8 cellular contexts compared by ENCODE assay signal in the genomic region with DNA sequence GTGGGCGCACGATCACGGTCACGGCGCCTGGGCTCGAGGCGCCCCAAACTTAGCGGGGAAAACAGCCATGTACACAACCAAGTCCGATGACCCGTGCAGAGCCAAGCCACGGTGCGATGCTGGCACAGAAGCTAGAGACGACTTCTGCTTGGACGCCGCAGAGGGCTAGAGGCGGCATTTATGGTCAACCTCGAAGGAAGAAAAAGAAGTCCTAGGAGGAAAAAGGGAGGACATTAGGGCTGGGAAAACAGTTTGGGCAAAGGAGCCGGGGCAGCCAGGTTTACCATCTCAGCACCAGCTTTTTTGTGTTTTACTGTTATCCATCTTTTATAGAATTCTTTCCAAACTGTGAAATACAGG. TPM values are rescaled to one million over a fixed set of nuclear protein-coding genes. Genes with fewer than 3 reads are reported as not detected.
DNase-seq lines count a peak whose midpoint lies in the region; ATAC-seq and TF ChIP-seq lines count a peak whose summit lies in the region.

No MANE protein-coding gene starts in this region.

- no peak for ATAC-seq in activated B cell treated with CpG ODN at 0.5 μM for 24 hours (ENCODE audit: low read depth)
- no peak for ATAC-seq in stimulated activated naive B cell treated with anti-CD40 and anti-IgM and Interleukin-4, amounts not matched to agents 10 μg/mL and 1 μg/mL and 100 μg/mL, for 72 hours (replicated peaks)

- H3K4me3 Mint-ChIP-seq in activated B cell treated with CpG ODN at 0.5 μM for 24 hours = peak overlapping the region; percentile 88
- H3K4me3 Mint-ChIP-seq in stimulated activated naive B cell treated with anti-CD40 and anti-IgM and Interleukin-4, amounts not matched to agents 10 μg/mL and 1 μg/mL and 100 μg/mL, for 72 hours = peak overlapping the region; percentile 89 to 90

- H3K27me3 ChIP-seq in iPS DF 6.9 (ENCODE audit: control insufficient read depth, insufficient read depth, low read length) = no peaks in the 10 kb centered on the region; the same call in 1 of the 2 replicates

- CTCF ChIA-PET in HEK293T (lab: Yijun Ruan, JAX) (interaction anchor here (1.1 to 3.1 kb wide), 2 partner anchors 26 to 66 kb away, joined by 3 to 10 read pairs; no protein-coding TSS in a partner anchor), activated B cell treated with CpG ODN at 0.5 μM for 24 hours (lab: Charles Lee) (no interaction called here)

- intact Hi-C loops in activated B cell treated with CpG ODN at 0.5 μM for 24 hours (cut with micrococcal nuclease) = loop anchor here (5.0 to 10.0 kb wide), 2 partner anchors 308 to 671 kb away; partner anchors contain the start of genes ADGRF3, KIF3C and SELENOI
- intact Hi-C loops in lower leg skin (cut with DNase I; ENCODE audit: low total_unique reads) = no loop called here

- peak overlapping the region; percentile 42; the same call in 1 of the 2 replicates for H3K4me3 ChIP-seq in iPS DF 6.9 (ENCODE audit: low read length)
- no peak overlapping the region for H3K4me3 ChIP-seq in lower leg skin (ENCODE audit: low read depth, poor library complexity, severe bottlenecking)

- POLR2A ChIA-PET in HEK293T (lab: Yijun Ruan, JAX) = interaction anchor here (0.8 to 2.5 kb wide), 4 partner anchors 11 to 60 kb away, joined by 3 to 14 read pairs (median 4); no protein-coding TSS in a partner anchor
- POLR2A ChIA-PET in activated B cell treated with CpG ODN at 0.5 μM for 24 hours (lab: Charles Lee) = interaction anchor here (0.6 to 2.5 kb wide), 4 partner anchors 65 to 1598 kb away, joined by 3 to 9 read pairs (median 6); partner anchors contain the start of gene ASXL2

- peaks cover 2% of the 10 kb centered on the region for H3K36me3 Mint-ChIP-seq in activated B cell treated with CpG ODN at 0.5 μM for 24 hours (ENCODE audit: low read depth)
- no peaks in the 10 kb centered on the region for H3K36me3 Mint-ChIP-seq in stimulated activated naive B cell treated with anti-CD40 and anti-IgM and Interleukin-4, amounts not matched to agents 10 μg/mL and 1 μg/mL and 100 μg/mL, for 72 hours

- peak overlapping the region; percentile 68 for H3K27ac Mint-ChIP-seq in activated B cell treated with CpG ODN at 0.5 μM for 24 hours
- peak overlapping the region; percentile 72 for H3K27ac Mint-ChIP-seq in stimulated activated naive B cell treated with anti-CD40 and anti-IgM and Interleukin-4, amounts not matched to agents 10 μg/mL and 1 μg/mL and 100 μg/mL, for 72 hours

- H3K9me3 Mint-ChIP-seq in activated B cell treated with CpG ODN at 0.5 μM for 24 hours = no peaks in the 10 kb centered on the region
- H3K9me3 Mint-ChIP-seq in stimulated activated naive B cell treated with anti-CD40 and anti-IgM and Interleukin-4, amounts not matched to agents 10 μg/mL and 1 μg/mL and 100 μg/mL, for 72 hours = no peaks in the 10 kb centered on the region

- peaks cover 8% of the 10 kb centered on the region for H3K4me1 ChIP-seq in iPS DF 6.9 (ENCODE audit: control insufficient read depth, insufficient read depth, low read length)

- no peak for TF ChIP-seq POLR2A in lower leg skin (IDR thresholded peaks at IDR 0.05)

- no peaks in the 10 kb centered on the region for H3K36me3 ChIP-seq in iPS DF 6.9 (ENCODE audit: control insufficient read depth, insufficient read depth, low read length)

- no peaks in the 10 kb centered on the region for H3K9me3 ChIP-seq in iPS DF 6.9 (ENCODE audit: control insufficient read depth, insufficient read depth, low read length)

- H3K27me3 Mint-ChIP-seq in activated B cell treated with CpG ODN at 0.5 μM for 24 hours = no peaks in the 10 kb centered on the region
- H3K27me3 Mint-ChIP-seq in stimulated activated naive B cell treated with anti-CD40 and anti-IgM and Interleukin-4, amounts not matched to agents 10 μg/mL and 1 μg/mL and 100 μg/mL, for 72 hours = peaks cover 0 to 4% of the 10 kb centered on the region in 2 donors

- DNase-seq in HEK293T (ENCODE audit: extremely low spot score) = no peak
- no peak for DNase-seq in activated B cell treated with CpG ODN at 0.5 μM for 24 hours
- no peak for DNase-seq in iPS DF 6.9 (ENCODE audit: low read depth, low spot score)
- DNase-seq in stimulated activated naive B cell treated with anti-CD40 and anti-IgM and Interleukin-4, amounts not matched to agents 10 μg/mL and 1 μg/mL and 100 μg/mL, for 72 hours = no peak
- no peak for DNase-seq in medulla oblongata (ENCODE audit: extremely low spot score)
- DNase-seq in NCI-H2227 (lab: John Stamatoyannopoulos, UW; ENCODE audit: unreplicated experiment) = no peak
- DNase-seq in SIG-M5 treated with dmso at 0.1 percent for 504 hours (lab: John Stamatoyannopoulos, UW; ENCODE audit: unreplicated experiment) = no peak
- no peak for DNase-seq in lower leg skin (ENCODE audit: low spot score in 2 of 2)

- WGBS in iPS DF 6.9 (ENCODE audit: insufficient coverage, insufficient read length) = no CpG with 5 or more reads among the region's 18 CpGs
- 6 to 7% methylated on average over 11 to 13 of the region's 18 CpGs for WGBS in lower leg skin, 2 donors

- H3K27ac ChIP-seq in iPS DF 6.9 (ENCODE audit: low read length) = no peak overlapping the region

- H3K4me1 Mint-ChIP-seq in activated B cell treated with CpG ODN at 0.5 μM for 24 hours = peaks cover 15% of the 10 kb centered on the region
- H3K4me1 Mint-ChIP-seq in stimulated activated naive B cell treated with anti-CD40 and anti-IgM and Interleukin-4, amounts not matched to agents 10 μg/mL and 1 μg/mL and 100 μg/mL, for 72 hours = peaks cover 16 to 26% of the 10 kb centered on the region in 2 donors

- TF ChIP-seq CTCF in activated B cell treated with CpG ODN at 0.5 μM for 24 hours (IDR thresholded peaks at IDR 0.05) (no peak), lower leg skin (IDR thresholded peaks at IDR 0.05) (no peak)

TF ChIP-seq in HEK293T, 16 proteins besides CTCF, POLR2A, EP300 and RAD21:
- TF ChIP-seq L3MBTL2 (conservative IDR thresholded peaks at IDR 0.05) = peak; percentile 76
- TF ChIP-seq ELF4 (IDR thresholded peaks at IDR 0.05) = no peak
- TF ChIP-seq LEF1 (IDR thresholded peaks at IDR 0.05; ENCODE audit: borderline replicate concordance) = no peak
- TF ChIP-seq HDGF (IDR thresholded peaks at IDR 0.05; ENCODE audit: borderline replicate concordance) = no peak
TF ChIP-seq in HEK293T: peak in this region for 1.

RNA-seq across cellular contexts. Expression of gene DTNB, which starts 0.6 kb away (rescaled TPM):
- total RNA-seq in activated B cell treated with CpG ODN at 0.5 μM for 24 hours (18.3 and 28.9 TPM in 2 replicates), lower leg skin (10 to 100 TPM in 3 of 4 donors, 1 to 10 TPM in 1; 8.8 to 15.2 (median 12.7) TPM)
